ENCODE assay signal across 9 cellular contexts in the genomic region with DNA sequence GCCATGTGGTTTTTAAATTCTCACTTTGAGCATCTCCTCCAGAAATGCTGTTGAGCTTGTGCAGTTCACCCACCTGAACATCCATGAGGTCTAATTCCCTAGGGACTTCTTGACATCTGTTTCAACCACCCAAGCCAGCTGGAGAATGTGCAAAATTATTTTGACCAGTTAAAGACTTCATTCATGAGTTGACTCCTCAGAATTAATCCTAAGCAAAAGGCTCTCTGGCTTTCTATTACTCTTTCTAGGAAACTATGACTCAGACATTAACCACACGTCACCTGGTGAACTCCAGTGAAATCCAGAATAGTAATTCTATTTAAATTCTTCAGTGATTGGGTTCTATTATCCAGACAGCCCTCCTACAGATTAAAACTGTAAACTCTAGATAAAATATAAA.
DNase-seq lines count a peak whose midpoint lies in the region; ATAC-seq and TF ChIP-seq lines count a peak whose summit lies in the region.
"Had no signal": no experiment of that assay in that cellular context is flagged by ENCODE, and none has a peak within 500 bp of the region (broad histone marks: within the 10 kb centered on the region; RNA-seq: fewer than 3 reads in every experiment).

No MANE protein-coding gene starts in this region.

- no peaks in the 10 kb centered on the region for H3K36me3 ChIP-seq in ovary

- ATAC-seq in GM18498 (IDR thresholded peaks at IDR 0.05; ENCODE audit: unreplicated experiment) (peak; percentile 64), GM21447 (IDR thresholded peaks at IDR 0.05; ENCODE audit: unreplicated experiment) (peak; percentile 81), HG03457 (IDR thresholded peaks at IDR 0.05; ENCODE audit: unreplicated experiment) (peak; percentile 77)

- TF ChIP-seq POLR2A in ovary (IDR thresholded peaks at IDR 0.05) = no peak

- H3K27me3 ChIP-seq in ovary = no peaks in the 10 kb centered on the region

- no peak for TF ChIP-seq CTCF in ovary (IDR thresholded peaks at IDR 0.05)

- intact Hi-C loops in ovary (cut with DNase I) = no loop called here

- no peaks in the 10 kb centered on the region for H3K4me1 ChIP-seq in ovary (ENCODE audit: insufficient read depth)

- no peak overlapping the region for H3K27ac ChIP-seq in ovary

- TF ChIP-seq EP300 in ovary (IDR thresholded peaks at IDR 0.05) = no peak

- no peak overlapping the region for H3K4me3 ChIP-seq in ovary

- 56 to 62% (median 59%) methylated on average over 1 of the region's 1 CpG for WGBS in ovary, 3 donors

- peak; percentile 21 for DNase-seq in dermis blood vessel endothelial cell
- DNase-seq in NCI-H446 (lab: John Stamatoyannopoulos, UW) = no peak
- DNase-seq in effector CD8-positive, alpha-beta T cell (lab: John Stamatoyannopoulos, UW) = no peak
- DNase-seq in LoVo (ENCODE audit: low spot score) = no peak
- no peak for DNase-seq in ovary
- DNase-seq: activated CD4-positive, alpha-beta T cell treated with anti-CD3 and anti-CD28 coated beads, Interleukin-2, amount 10 ng/mL, durations not matched to agents 7 days and 5 days had no signal

- H3K9me3 ChIP-seq in ovary = no peaks in the 10 kb centered on the region
